In genomic region chr20:48599106-48599747, GRCh38 we compare ENCODE assay signal across 16 cellular contexts.
DNase-seq lines count a peak whose midpoint lies in the region; ATAC-seq, FAIRE-seq and TF ChIP-seq lines count a peak whose summit lies in the region.
"Had no signal": no experiment of that assay in that cellular context is flagged by ENCODE, and none has a peak within 500 bp of the region (broad histone marks: within the 10 kb centered on the region; RNA-seq: fewer than 3 reads in every experiment).

No MANE protein-coding gene starts in this region.

- H3K79me2 ChIP-seq in Karpas-422 (ENCODE audit: low read length), result no peaks in the 10 kb centered on the region
- no peaks in the 10 kb centered on the region for H3K79me2 ChIP-seq in K562 (ENCODE audit: control insufficient read depth, insufficient read depth, low read length)

- POLR2A ChIA-PET in K562 (lab: Yijun Ruan, JAX), result no interaction called here

- DNase-seq in Karpas-422 (peak; percentile 44), K562 (ENCODE audit: extremely low read depth in 1 of 4, low spot score in 3 of 4) (peak in 1 of 4 experiments; percentile 24), posterior vena cava (ENCODE audit: low spot score) (peak; percentile 51), NCI-H2196 (lab: John Stamatoyannopoulos, UW; ENCODE audit: unreplicated experiment) (no peak), NCI-H2227 treated with DMSO at 0.1 percent for 48 hours (lab: John Stamatoyannopoulos, UW) (no peak)
- DNase-seq: CD8-positive, alpha-beta T cell; DMS79; H7; NCI-H1930; NCI-H2171; NCI-H748 treated with DMSO at 0.1 percent for 48 hours; SHP77; SK-N-SH had no signal

- no peak for TF ChIP-seq RAD21 in K562 (CRISPR knock-in tag; conservative IDR thresholded peaks at IDR 0.05 in 1 of 2, IDR thresholded peaks at IDR 0.05 in 1 of 2)

- H3K36me3 ChIP-seq in BLaER1 (no peaks in the 10 kb centered on the region), Karpas-422 (ENCODE audit: insufficient read depth, low read length) (no peaks in the 10 kb centered on the region), K562 (ENCODE audit: control insufficient read depth, insufficient read depth, low read length) (no peaks in the 10 kb centered on the region)

- H3K27ac ChIP-seq in BLaER1 (peak overlapping the region; percentile 24; the same call in 1 of the 2 replicates), Karpas-422 (ENCODE audit: low read length) (no peak overlapping the region), K562 (ENCODE audit: extremely low read depth, low read depth, low read length) (no peak overlapping the region)

- 1% methylated on average over 7 of the region's 7 CpGs for WGBS in K562 (ENCODE audit: insufficient coverage, low coverage, missing lambda C conversion rate)

- H3K9ac ChIP-seq in BLaER1 (no peak overlapping the region; the same call in 1 of the 2 replicates), Karpas-422 (ENCODE audit: low read length) (no peak overlapping the region), K562 (ENCODE audit: insufficient read depth in 1 of 2, low read depth in 2 of 2, low read length in 2 of 2) (no peak overlapping the region)
- H3K9ac ChIP-seq: SK-N-SH had no signal

- H3K4me1 ChIP-seq in BLaER1 (peaks cover 58% of the 10 kb centered on the region), Karpas-422 (ENCODE audit: low read length) (peaks cover 8% of the 10 kb centered on the region), K562 (replicated peaks in 1 of 2; ENCODE audit: control insufficient read depth in 2 of 2, insufficient read depth in 2 of 2, low read length in 2 of 2) (no peaks in the 10 kb centered on the region)

- H3K4me3 ChIP-seq in BLaER1, result no peak overlapping the region
- H3K4me3 ChIP-seq in Karpas-422 (ENCODE audit: low read length), result no peak overlapping the region
- H3K4me3 ChIP-seq in K562, result no peak overlapping the region

- H4K20me1 ChIP-seq in BLaER1 (no peaks in the 10 kb centered on the region), Karpas-422 (ENCODE audit: insufficient read depth, low read depth, low read length) (no peaks in the 10 kb centered on the region), K562 (replicated peaks; ENCODE audit: control insufficient read depth, insufficient read depth, low read length) (no peaks in the 10 kb centered on the region)

- no peak overlapping the region for H2AFZ ChIP-seq in Karpas-422 (ENCODE audit: low read length)
- no peak overlapping the region for H2AFZ ChIP-seq in K562 (ENCODE audit: low read depth, low read length)

- H3K27me3 ChIP-seq in BLaER1 (no peaks in the 10 kb centered on the region), Karpas-422 (ENCODE audit: low read length) (no peaks in the 10 kb centered on the region), K562 (ENCODE audit: control insufficient read depth in 2 of 2, insufficient read depth in 2 of 2, low read length in 2 of 2) (peaks cover 3 to 41% of the 10 kb centered on the region in 2 experiments)

- no peak for TF ChIP-seq CTCF in K562 (IDR thresholded peaks at IDR 0.05 in 2 of 3, conservative IDR thresholded peaks at IDR 0.05 in 1 of 3; ENCODE audit: insufficient read depth in 2 of 3, low read depth in 1 of 3, low read length in 3 of 3)

- intact Hi-C loops in K562 (cut with micrococcal nuclease) (no loop called here), posterior vena cava (cut with DNase I) (no loop called here)

- CTCF ChIA-PET in K562 (lab: Yijun Ruan, JAX; ENCODE audit: low intra/inter-chr PET ratio), result no interaction called here

- ATAC-seq in K562, result peak; percentile 59
- no peak for ATAC-seq in GM21360 (IDR thresholded peaks at IDR 0.05; ENCODE audit: unreplicated experiment)
- ATAC-seq: CD8-positive, alpha-beta T cell had no signal

- TF ChIP-seq EP300 in K562 (IDR thresholded peaks at IDR 0.05; ENCODE audit: low read length), result no peak

- no peak for FAIRE-seq in K562 (lab: Jason Lieb, UNC)
- FAIRE-seq: D721Med had no signal

- peak overlapping the region; percentile 72 for H3K4me2 ChIP-seq in BLaER1
- H3K4me2 ChIP-seq in Karpas-422 (ENCODE audit: low read depth, low read length, poor library complexity, severe bottlenecking), result no peak overlapping the region
- no peak overlapping the region for H3K4me2 ChIP-seq in K562 (ENCODE audit: insufficient read depth, low read length)
- H3K4me2 ChIP-seq: SK-N-SH had no signal

- no peak for TF ChIP-seq POLR2A in K562 (conservative IDR thresholded peaks at IDR 0.05)

- H3K9me3 ChIP-seq in BLaER1 (peaks cover 5% of the 10 kb centered on the region; the same call in 1 of the 2 replicates), Karpas-422 (ENCODE audit: low read length) (no peaks in the 10 kb centered on the region), K562 (replicated peaks; ENCODE audit: control insufficient read depth, insufficient read depth, low read depth, low read length) (no peaks in the 10 kb centered on the region)
- H3K9me3 ChIP-seq: SK-N-SH had no signal

- in situ Hi-C loops in K562 (cut with MboI), result loop anchor here (5.0 kb wide), 1 partner anchor 387 kb away; no protein-coding TSS in a partner anchor

- no peaks in the 10 kb centered on the region for H3K9me1 ChIP-seq in K562 (ENCODE audit: control insufficient read depth, insufficient read depth, low read length)

- H3K9me2 ChIP-seq in Karpas-422 (replicated peaks; ENCODE audit: insufficient read depth, low read length), result no peaks in the 10 kb centered on the region
- H3K9me2 ChIP-seq: SK-N-SH had no signal

- no TSS peak for BruUV-seq in K562 (replicated peaks; lab: Mats Ljungman, UMichigan)

TF ChIP-seq in K562, 482 proteins besides CTCF, POLR2A, EP300 and RAD21 (continues in another document):
- no peak for TF ChIP-seq ATF2 (CRISPR knock-in tag; IDR thresholded peaks at IDR 0.05)
- no peak for TF ChIP-seq SMAD2 (IDR thresholded peaks at IDR 0.05; ENCODE audit: low read depth, low read length)
- no peak for TF ChIP-seq RFX7 (CRISPR knock-in tag; IDR thresholded peaks at IDR 0.05)
- no peak for TF ChIP-seq KDM4B (IDR thresholded peaks at IDR 0.05; ENCODE audit: borderline replicate concordance in 2 of 2, low read depth in 1 of 2)
- peak; percentile 59 for TF ChIP-seq CBFA2T2 (conservative IDR thresholded peaks at IDR 0.05)
- TF ChIP-seq SNAPC5 (CRISPR knock-in tag; IDR thresholded peaks at IDR 0.05), result no peak
- TF ChIP-seq TFE3 (CRISPR knock-in tag; IDR thresholded peaks at IDR 0.05), result peak; percentile 91
- TF ChIP-seq RAD51 (IDR thresholded peaks at IDR 0.05; ENCODE audit: borderline replicate concordance, low read depth), result peak; percentile 92
- peak; percentile 58 for TF ChIP-seq USF1 (CRISPR knock-in tag; IDR thresholded peaks at IDR 0.05)
- no peak for TF ChIP-seq MBD2 (IDR thresholded peaks at IDR 0.05; ENCODE audit: borderline replicate concordance, low read depth)
- TF ChIP-seq TOE1 (IDR thresholded peaks at IDR 0.05; ENCODE audit: borderline replicate concordance), result peak; percentile 89
- TF ChIP-seq TOE1 (CRISPR knock-in tag; IDR thresholded peaks at IDR 0.05; ENCODE audit: borderline replicate concordance, low read depth), result no peak
- TF ChIP-seq WHSC1 (IDR thresholded peaks at IDR 0.05; ENCODE audit: low read length), result no peak

Comparison
In these comparisons a context has a peak if more than half of its experiments do, and no peak if none do; other contexts are left out.
1. DNase-seq: peak in Karpas-422 (single experiment) and posterior vena cava (single experiment); none in NCI-H2196 (single experiment) and NCI-H2227 treated with DMSO at 0.1 percent for 48 hours (single experiment).